Comparison of ENCODE assay signal across 31 cellular contexts in genomic region chr10:18463673-18464211, GRCh38.
"Had no signal": no experiment of that assay in that cellular context is flagged by ENCODE, and none has a peak within 500 bp of the region (broad histone marks: within the 10 kb centered on the region; RNA-seq: fewer than 3 reads in every experiment).

No MANE protein-coding gene starts in this region.

- H3K4me3 Mint-ChIP-seq: activated B cell treated with CpG ODN at 0.5 μM for 24 hours; activated CD4-positive, alpha-beta memory T cell treated with anti-CD3 and anti-CD28 coated beads for 36 hours; activated naive CD4-positive, alpha-beta T cell treated with anti-CD3 and anti-CD28 coated beads for 36 hours; activated T-cell treated with anti-CD3 and anti-CD28 coated beads, Interleukin-2, amount 50 U/mL, for 4 hours; activated T-helper 1 cell treated with anti-CD3 and anti-CD28 coated beads, Interleukin-12 subunit alpha, Interleukin-12 subunit beta, Interleukin-2, Interleukin-4 antibody, amounts not matched to agents 30 ng/mL and 10 ng/mL and 1 ng/mL, durations not matched to agents 14 hours and 24 hours and 36 hours had no signal

- H3K36me3 ChIP-seq: ascending aorta had no signal

- H3K27me3 ChIP-seq: ascending aorta had no signal

- H3K9ac ChIP-seq: KMS-11 had no signal

- ATAC-seq: activated naive CD4-positive, alpha-beta T cell treated with anti-CD3 and anti-CD28 coated beads, Interleukin-2, amount 50 U/mL, for 72 hours; activated T-cell treated with anti-CD3 and anti-CD28 coated beads, Interleukin-2, amount 50 U/mL, for 4 hours; Panc1 had no signal

- DNase-seq: activated B cell treated with CpG ODN at 0.5 μM for 24 hours; activated CD4-positive, alpha-beta memory T cell treated with anti-CD3 and anti-CD28 coated beads for 36 hours; activated CD4-positive, alpha-beta T cell treated with anti-CD3 and anti-CD28 coated beads for 4 hours; activated CD4-positive, alpha-beta T cell treated with anti-CD3 and anti-CD28 coated beads, Interleukin-2, amount 50 U/mL, for 1 hour; activated CD4-positive, CD25-positive, alpha-beta regulatory T cell treated with anti-CD3 and anti-CD28 coated beads, Interleukin-2, amount 50 U/mL, for 72 hours; activated CD8-positive, alpha-beta memory T cell treated with anti-CD3 and anti-CD28 coated beads, Interleukin-2, amount 50 U/mL, for 4 hours; activated gamma-delta T cell treated with Interleukin-2 at 50 U/mL for 16 hours; activated naive CD4-positive, alpha-beta T cell treated with anti-CD3 and anti-CD28 coated beads for 36 hours; activated T-cell treated with anti-CD3 and anti-CD28 coated beads for 4 hours; activated T-cell treated with anti-CD3 and anti-CD28 coated beads, Interleukin-2, amount 50 U/mL, for 4 hours; amniotic stem cell; caudate nucleus; MM.1S; MV-4-11; NCI-H1092; NCI-H1436 treated with DMSO at 0.1 percent for 48 hours; NCI-H1694 treated with DMSO at 0.1 percent for 48 hours; NCI-H2029; NCI-H345; NCI-H524 treated with DMSO at 0.1 percent for 48 hours; SIG-M5; SW 1271; T-helper 1 cell; T-helper 2 cell; T-helper 9 cell had no signal

- H3K9me3 ChIP-seq: ascending aorta had no signal

- H3K27ac ChIP-seq: ascending aorta, KMS-11, VCaP had no signal

- H3K4me3 ChIP-seq: ascending aorta had no signal

- H3K36me3 Mint-ChIP-seq: activated CD4-positive, alpha-beta memory T cell treated with anti-CD3 and anti-CD28 coated beads for 36 hours; activated naive CD4-positive, alpha-beta T cell treated with anti-CD3 and anti-CD28 coated beads, Interleukin-2, amount 50 U/mL, for 72 hours had no signal

- H3K27ac Mint-ChIP-seq: activated B cell treated with CpG ODN at 0.5 μM for 24 hours; activated CD4-positive, alpha-beta memory T cell treated with anti-CD3 and anti-CD28 coated beads for 36 hours; activated naive CD4-positive, alpha-beta T cell treated with anti-CD3 and anti-CD28 coated beads for 36 hours; activated naive CD4-positive, alpha-beta T cell treated with anti-CD3 and anti-CD28 coated beads, Interleukin-2, amount 50 U/mL, for 72 hours; activated T-helper 1 cell treated with anti-CD3 and anti-CD28 coated beads, Interleukin-12 subunit alpha, Interleukin-12 subunit beta, Interleukin-2, Interleukin-4 antibody, amounts not matched to agents 30 ng/mL and 10 ng/mL and 1 ng/mL, durations not matched to agents 14 hours and 24 hours and 36 hours had no signal

- H3K4me1 Mint-ChIP-seq: activated B cell treated with CpG ODN at 0.5 μM for 24 hours had no signal

- H3K4me2 ChIP-seq: KMS-11 had no signal

- H3K9me3 Mint-ChIP-seq: activated B cell treated with CpG ODN at 0.5 μM for 24 hours; activated CD4-positive, alpha-beta memory T cell treated with anti-CD3 and anti-CD28 coated beads for 36 hours; activated naive CD4-positive, alpha-beta T cell treated with anti-CD3 and anti-CD28 coated beads for 36 hours; activated naive CD4-positive, alpha-beta T cell treated with anti-CD3 and anti-CD28 coated beads, Interleukin-2, amount 50 U/mL, for 72 hours; activated T-cell treated with anti-CD3 and anti-CD28 coated beads, Interleukin-2, amount 50 U/mL, for 4 hours; activated T-helper 1 cell treated with anti-CD3 and anti-CD28 coated beads, Interleukin-12 subunit alpha, Interleukin-12 subunit beta, Interleukin-2, Interleukin-4 antibody, amounts not matched to agents 30 ng/mL and 10 ng/mL and 1 ng/mL, durations not matched to agents 14 hours and 24 hours and 36 hours had no signal

- H3K4me1 ChIP-seq: ascending aorta had no signal
